In the genomic region with DNA sequence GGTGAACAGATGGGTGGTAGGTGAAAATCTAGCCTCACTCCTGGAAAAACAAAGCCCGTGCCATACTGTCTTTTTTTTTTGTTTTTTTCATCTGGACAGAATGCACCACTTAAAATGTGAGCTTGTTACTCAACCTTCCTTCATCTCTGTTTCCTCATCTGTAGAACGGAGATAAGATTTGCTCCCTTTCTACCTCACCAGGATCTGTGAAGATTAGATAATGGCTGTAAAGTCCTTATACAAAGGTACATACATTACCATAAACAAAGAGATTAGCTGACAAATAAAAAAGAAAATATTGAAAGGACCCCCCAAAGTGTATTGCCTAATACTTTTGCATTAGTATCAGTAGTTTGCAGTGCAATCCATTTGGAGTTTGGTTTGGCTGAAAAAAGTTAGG, we compare ENCODE assay signal across 1 cellular context.
TF ChIP-seq lines count a peak whose summit lies in the region.

No MANE protein-coding gene starts in this region.

TF ChIP-seq in IMR-90, 13 proteins besides CTCF, POLR2A, EP300 and RAD21:
- TF ChIP-seq RFX5 (IDR thresholded peaks at IDR 0.05; ENCODE audit: low read depth, low read length) = no peak
- no peak for TF ChIP-seq USF2 (IDR thresholded peaks at IDR 0.05; ENCODE audit: low read depth, low read length)
- no peak for TF ChIP-seq NFE2L2 (IDR thresholded peaks at IDR 0.05; ENCODE audit: low read depth, low read length)
- TF ChIP-seq, protein P1, sequence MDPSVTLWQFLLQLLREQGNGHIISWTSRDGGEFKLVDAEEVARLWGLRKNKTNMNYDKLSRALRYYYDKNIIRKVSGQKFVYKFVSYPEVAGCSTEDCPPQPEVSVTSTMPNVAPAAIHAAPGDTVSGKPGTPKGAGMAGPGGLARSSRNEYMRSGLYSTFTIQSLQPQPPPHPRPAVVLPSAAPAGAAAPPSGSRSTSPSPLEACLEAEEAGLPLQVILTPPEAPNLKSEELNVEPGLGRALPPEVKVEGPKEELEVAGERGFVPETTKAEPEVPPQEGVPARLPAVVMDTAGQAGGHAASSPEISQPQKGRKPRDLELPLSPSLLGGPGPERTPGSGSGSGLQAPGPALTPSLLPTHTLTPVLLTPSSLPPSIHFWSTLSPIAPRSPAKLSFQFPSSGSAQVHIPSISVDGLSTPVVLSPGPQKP (IDR thresholded peaks at IDR 0.05; ENCODE audit: borderline replicate concordance, low read depth, low read length) = no peak
- no peak for TF ChIP-seq MAZ (IDR thresholded peaks at IDR 0.05; ENCODE audit: borderline replicate concordance, low read depth, low read length)
- TF ChIP-seq SMC3 (IDR thresholded peaks at IDR 0.05; ENCODE audit: low read depth, low read length) = no peak
- TF ChIP-seq MAFK (IDR thresholded peaks at IDR 0.05; ENCODE audit: low read depth, low read length) = no peak
- no peak for TF ChIP-seq CHD1 (IDR thresholded peaks at IDR 0.05; ENCODE audit: low read depth, low read length)
- no peak for TF ChIP-seq CEBPB (IDR thresholded peaks at IDR 0.05; ENCODE audit: low read depth, low read length)
